8 cellular contexts compared by ENCODE assay signal in genomic region chr2:106030287-106031268, GRCh38.
DNase-seq lines count a peak whose midpoint lies in the region; ATAC-seq and TF ChIP-seq lines count a peak whose summit lies in the region.

No MANE protein-coding gene starts in this region.

- TF ChIP-seq CTCF in astrocyte of the cerebellum (IDR thresholded peaks at IDR 0.05; ENCODE audit: low read depth, low read length, missing control alignments) (no peak), left lung (IDR thresholded peaks at IDR 0.05) (no peak)

- intact Hi-C loops in left lung (cut with DNase I) = no loop called here

- no peaks in the 10 kb centered on the region for H3K27me3 ChIP-seq in left lung

- in situ Hi-C loops in astrocyte of the cerebellum (cut with HindIII; ENCODE audit: low sequenced_read_pairs) = no loop called here

- DNase-seq in AG08395 (ENCODE audit: low spot score) = peak; percentile 63
- DNase-seq in astrocyte of the cerebellum (ENCODE audit: low read depth) = peak; percentile 28
- no peak for DNase-seq in left lung
- peak; percentile 22 for DNase-seq in stimulated activated CD8-positive, alpha-beta memory T cell treated with anti-CD3 and anti-CD28 coated beads, Interleukin-12 subunit alpha, Interleukin-12 subunit beta, amount 100 ng/mL, for 24 hours (ENCODE audit: extremely low read depth)

- peaks cover 9 to 11% of the 10 kb centered on the region in 2 donors for H3K4me1 ChIP-seq in left lung

- H3K9me3 ChIP-seq in left lung = no peaks in the 10 kb centered on the region

- peak; percentile 85 for ATAC-seq in HG02678 (IDR thresholded peaks at IDR 0.05; ENCODE audit: unreplicated experiment)
- peak; percentile 87 for ATAC-seq in left lung
- ATAC-seq in GM21737 (IDR thresholded peaks at IDR 0.05; ENCODE audit: unreplicated experiment) = no peak
- ATAC-seq in GM21367 (IDR thresholded peaks at IDR 0.05; ENCODE audit: unreplicated experiment) = no peak
- ATAC-seq in HG03175 (IDR thresholded peaks at IDR 0.05; ENCODE audit: unreplicated experiment) = no peak

- no peak overlapping the region for H3K4me3 ChIP-seq in astrocyte of the cerebellum (ENCODE audit: low read depth, low read length)
- H3K4me3 ChIP-seq in left lung = no peak overlapping the region

- peak overlapping the region; percentile 33 to 76 for H3K27ac ChIP-seq in left lung

- no peaks in the 10 kb centered on the region for H3K36me3 ChIP-seq in left lung

Comparison
In these comparisons a context has a peak if more than half of its experiments do, and no peak if none do; other contexts are left out.
1. DNase-seq: peak in AG08395 (single experiment), astrocyte of the cerebellum (single experiment) and stimulated activated CD8-positive, alpha-beta memory T cell treated with anti-CD3 and anti-CD28 coated beads, Interleukin-12 subunit alpha, Interleukin-12 subunit beta, amount 100 ng/mL, for 24 hours (single experiment); none in left lung (0 of 2).
2. ATAC-seq: peak in HG02678 (single experiment) and left lung (single experiment); none in GM21737 (single experiment), GM21367 (single experiment) and HG03175 (single experiment).